Comparison of ENCODE assay signal across 1 cellular context in the genomic region with DNA sequence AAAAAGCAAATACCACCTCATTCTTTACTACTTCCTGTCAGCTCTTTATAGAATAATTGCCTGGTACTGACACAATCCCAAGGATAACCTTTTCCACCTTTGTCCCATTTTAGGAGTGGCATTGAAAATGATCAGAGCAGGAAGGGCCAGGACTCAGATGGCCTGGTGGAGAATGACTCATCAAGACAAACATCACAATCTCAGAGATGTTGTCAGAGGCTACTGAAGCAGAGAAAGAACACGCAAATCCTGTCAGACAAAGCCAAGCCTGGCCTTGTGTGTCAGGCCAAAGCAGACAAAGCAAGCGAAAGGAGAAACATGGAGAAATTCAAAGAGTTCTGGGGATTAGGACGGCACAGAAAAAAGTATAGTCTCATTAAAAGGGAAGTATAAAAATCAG.
TF ChIP-seq lines count a peak whose summit lies in the region.

No MANE protein-coding gene starts in this region.

TF ChIP-seq in HepG2, 621 proteins besides CTCF, POLR2A, EP300 and RAD21 (continues in another document):
- TF ChIP-seq, protein P1, sequence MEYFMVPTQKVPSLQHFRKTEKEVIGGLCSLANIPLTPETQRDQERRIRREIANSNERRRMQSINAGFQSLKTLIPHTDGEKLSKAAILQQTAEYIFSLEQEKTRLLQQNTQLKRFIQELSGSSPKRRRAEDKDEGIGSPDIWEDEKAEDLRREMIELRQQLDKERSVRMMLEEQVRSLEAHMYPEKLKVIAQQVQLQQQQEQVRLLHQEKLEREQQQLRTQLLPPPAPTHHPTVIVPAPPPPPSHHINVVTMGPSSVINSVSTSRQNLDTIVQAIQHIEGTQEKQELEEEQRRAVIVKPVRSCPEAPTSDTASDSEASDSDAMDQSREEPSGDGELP (IDR thresholded peaks at IDR 0.05; ENCODE audit: borderline replicate concordance, low read depth), result peak; percentile 70
- TF ChIP-seq, protein P2, sequence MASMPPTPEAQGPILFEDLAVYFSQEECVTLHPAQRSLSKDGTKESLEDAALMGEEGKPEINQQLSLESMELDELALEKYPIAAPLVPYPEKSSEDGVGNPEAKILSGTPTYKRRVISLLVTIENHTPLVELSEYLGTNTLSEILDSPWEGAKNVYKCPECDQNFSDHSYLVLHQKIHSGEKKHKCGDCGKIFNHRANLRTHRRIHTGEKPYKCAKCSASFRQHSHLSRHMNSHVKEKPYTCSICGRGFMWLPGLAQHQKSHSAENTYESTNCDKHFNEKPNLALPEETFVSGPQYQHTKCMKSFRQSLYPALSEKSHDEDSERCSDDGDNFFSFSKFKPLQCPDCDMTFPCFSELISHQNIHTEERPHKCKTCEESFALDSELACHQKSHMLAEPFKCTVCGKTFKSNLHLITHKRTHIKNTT (CRISPR knock-in tag; IDR thresholded peaks at IDR 0.05), result no peak
- TF ChIP-seq, protein P3, sequence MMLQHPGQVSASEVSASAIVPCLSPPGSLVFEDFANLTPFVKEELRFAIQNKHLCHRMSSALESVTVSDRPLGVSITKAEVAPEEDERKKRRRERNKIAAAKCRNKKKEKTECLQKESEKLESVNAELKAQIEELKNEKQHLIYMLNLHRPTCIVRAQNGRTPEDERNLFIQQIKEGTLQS (CRISPR knock-in tag; IDR thresholded peaks at IDR 0.05), result peak; percentile 99
- TF ChIP-seq KLF13 (CRISPR knock-in tag; IDR thresholded peaks at IDR 0.05), result no peak
- peak; percentile 44 for TF ChIP-seq XRCC5 (optimal IDR thresholded peaks at IDR 0.05; ENCODE audit: low read length)
- TF ChIP-seq, protein P4, sequence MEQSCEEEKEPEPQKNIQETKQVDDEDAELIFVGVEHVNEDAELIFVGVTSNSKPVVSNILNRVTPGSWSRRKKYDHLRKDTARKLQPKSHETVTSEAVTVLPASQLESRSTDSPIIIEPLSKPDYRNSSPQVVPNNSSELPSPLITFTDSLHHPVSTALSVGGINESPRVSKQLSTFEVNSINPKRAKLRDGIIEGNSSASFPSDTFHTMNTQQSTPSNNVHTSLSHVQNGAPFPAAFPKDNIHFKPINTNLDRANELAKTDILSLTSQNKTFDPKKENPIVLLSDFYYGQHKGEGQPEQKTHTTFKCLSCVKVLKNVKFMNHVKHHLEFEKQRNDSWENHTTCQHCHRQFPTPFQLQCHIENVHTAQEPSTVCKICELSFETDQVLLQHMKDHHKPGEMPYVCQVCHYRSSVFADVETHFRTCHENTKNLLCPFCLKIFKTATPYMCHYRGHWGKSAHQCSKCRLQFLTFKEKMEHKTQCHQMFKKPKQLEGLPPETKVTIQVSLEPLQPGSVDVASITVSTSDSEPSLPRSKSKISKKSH (CRISPR knock-in tag; IDR thresholded peaks at IDR 0.05; ENCODE audit: borderline replicate concordance), result no peak
- no peak for TF ChIP-seq ZFP37 (CRISPR knock-in tag; IDR thresholded peaks at IDR 0.05; ENCODE audit: borderline replicate concordance)
- no peak for TF ChIP-seq ZSCAN25 (CRISPR knock-in tag; IDR thresholded peaks at IDR 0.05)
- TF ChIP-seq RORA (CRISPR knock-in tag; IDR thresholded peaks at IDR 0.05), result no peak
- no peak for TF ChIP-seq ZNF382 (CRISPR knock-in tag; IDR thresholded peaks at IDR 0.05; ENCODE audit: borderline replicate concordance)
- no peak for TF ChIP-seq ZNF225 (CRISPR knock-in tag; IDR thresholded peaks at IDR 0.05)
- TF ChIP-seq ZNF768 (CRISPR knock-in tag; IDR thresholded peaks at IDR 0.05), result no peak
- no peak for TF ChIP-seq ZNF839 (CRISPR knock-in tag; IDR thresholded peaks at IDR 0.05; ENCODE audit: borderline replicate concordance)
- TF ChIP-seq EED (CRISPR knock-in tag; IDR thresholded peaks at IDR 0.05), result no peak
- TF ChIP-seq, protein P5, sequence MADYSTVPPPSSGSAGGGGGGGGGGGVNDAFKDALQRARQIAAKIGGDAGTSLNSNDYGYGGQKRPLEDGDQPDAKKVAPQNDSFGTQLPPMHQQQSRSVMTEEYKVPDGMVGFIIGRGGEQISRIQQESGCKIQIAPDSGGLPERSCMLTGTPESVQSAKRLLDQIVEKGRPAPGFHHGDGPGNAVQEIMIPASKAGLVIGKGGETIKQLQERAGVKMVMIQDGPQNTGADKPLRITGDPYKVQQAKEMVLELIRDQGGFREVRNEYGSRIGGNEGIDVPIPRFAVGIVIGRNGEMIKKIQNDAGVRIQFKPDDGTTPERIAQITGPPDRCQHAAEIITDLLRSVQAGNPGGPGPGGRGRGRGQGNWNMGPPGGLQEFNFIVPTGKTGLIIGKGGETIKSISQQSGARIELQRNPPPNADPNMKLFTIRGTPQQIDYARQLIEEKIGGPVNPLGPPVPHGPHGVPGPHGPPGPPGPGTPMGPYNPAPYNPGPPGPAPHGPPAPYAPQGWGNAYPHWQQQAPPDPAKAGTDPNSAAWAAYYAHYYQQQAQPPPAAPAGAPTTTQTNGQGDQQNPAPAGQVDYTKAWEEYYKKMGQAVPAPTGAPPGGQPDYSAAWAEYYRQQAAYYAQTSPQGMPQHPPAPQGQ (CRISPR knock-in tag; IDR thresholded peaks at IDR 0.05; ENCODE audit: borderline replicate concordance), result no peak
- TF ChIP-seq, protein P6, sequence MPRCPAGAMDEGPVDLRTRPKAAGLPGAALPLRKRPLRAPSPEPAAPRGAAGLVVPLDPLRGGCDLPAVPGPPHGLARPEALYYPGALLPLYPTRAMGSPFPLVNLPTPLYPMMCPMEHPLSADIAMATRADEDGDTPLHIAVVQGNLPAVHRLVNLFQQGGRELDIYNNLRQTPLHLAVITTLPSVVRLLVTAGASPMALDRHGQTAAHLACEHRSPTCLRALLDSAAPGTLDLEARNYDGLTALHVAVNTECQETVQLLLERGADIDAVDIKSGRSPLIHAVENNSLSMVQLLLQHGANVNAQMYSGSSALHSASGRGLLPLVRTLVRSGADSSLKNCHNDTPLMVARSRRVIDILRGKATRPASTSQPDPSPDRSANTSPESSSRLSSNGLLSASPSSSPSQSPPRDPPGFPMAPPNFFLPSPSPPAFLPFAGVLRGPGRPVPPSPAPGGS (CRISPR knock-in tag; IDR thresholded peaks at IDR 0.05), result no peak
- no peak for TF ChIP-seq TBL1XR1 (IDR thresholded peaks at IDR 0.05; ENCODE audit: borderline replicate concordance, low read length, partially characterized antibody)
- TF ChIP-seq, protein P7, sequence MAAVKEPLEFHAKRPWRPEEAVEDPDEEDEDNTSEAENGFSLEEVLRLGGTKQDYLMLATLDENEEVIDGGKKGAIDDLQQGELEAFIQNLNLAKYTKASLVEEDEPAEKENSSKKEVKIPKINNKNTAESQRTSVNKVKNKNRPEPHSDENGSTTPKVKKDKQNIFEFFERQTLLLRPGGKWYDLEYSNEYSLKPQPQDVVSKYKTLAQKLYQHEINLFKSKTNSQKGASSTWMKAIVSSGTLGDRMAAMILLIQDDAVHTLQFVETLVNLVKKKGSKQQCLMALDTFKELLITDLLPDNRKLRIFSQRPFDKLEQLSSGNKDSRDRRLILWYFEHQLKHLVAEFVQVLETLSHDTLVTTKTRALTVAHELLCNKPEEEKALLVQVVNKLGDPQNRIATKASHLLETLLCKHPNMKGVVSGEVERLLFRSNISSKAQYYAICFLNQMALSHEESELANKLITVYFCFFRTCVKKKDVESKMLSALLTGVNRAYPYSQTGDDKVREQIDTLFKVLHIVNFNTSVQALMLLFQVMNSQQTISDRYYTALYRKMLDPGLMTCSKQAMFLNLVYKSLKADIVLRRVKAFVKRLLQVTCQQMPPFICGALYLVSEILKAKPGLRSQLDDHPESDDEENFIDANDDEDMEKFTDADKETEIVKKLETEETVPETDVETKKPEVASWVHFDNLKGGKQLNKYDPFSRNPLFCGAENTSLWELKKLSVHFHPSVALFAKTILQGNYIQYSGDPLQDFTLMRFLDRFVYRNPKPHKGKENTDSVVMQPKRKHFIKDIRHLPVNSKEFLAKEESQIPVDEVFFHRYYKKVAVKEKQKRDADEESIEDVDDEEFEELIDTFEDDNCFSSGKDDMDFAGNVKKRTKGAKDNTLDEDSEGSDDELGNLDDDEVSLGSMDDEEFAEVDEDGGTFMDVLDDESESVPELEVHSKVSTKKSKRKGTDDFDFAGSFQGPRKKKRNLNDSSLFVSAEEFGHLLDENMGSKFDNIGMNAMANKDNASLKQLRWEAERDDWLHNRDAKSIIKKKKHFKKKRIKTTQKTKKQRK (IDR thresholded peaks at IDR 0.05; ENCODE audit: low read length), result no peak
- no peak for TF ChIP-seq ARNT2 (CRISPR knock-in tag; IDR thresholded peaks at IDR 0.05; ENCODE audit: low read depth)
- TF ChIP-seq, protein P8, sequence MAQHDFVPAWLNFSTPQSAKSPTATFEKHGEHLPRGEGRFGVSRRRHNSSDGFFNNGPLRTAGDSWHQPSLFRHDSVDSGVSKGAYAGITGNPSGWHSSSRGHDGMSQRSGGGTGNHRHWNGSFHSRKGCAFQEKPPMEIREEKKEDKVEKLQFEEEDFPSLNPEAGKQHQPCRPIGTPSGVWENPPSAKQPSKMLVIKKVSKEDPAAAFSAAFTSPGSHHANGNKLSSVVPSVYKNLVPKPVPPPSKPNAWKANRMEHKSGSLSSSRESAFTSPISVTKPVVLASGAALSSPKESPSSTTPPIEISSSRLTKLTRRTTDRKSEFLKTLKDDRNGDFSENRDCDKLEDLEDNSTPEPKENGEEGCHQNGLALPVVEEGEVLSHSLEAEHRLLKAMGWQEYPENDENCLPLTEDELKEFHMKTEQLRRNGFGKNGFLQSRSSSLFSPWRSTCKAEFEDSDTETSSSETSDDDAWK (CRISPR knock-in tag; IDR thresholded peaks at IDR 0.05), result no peak
- TF ChIP-seq, protein P9, sequence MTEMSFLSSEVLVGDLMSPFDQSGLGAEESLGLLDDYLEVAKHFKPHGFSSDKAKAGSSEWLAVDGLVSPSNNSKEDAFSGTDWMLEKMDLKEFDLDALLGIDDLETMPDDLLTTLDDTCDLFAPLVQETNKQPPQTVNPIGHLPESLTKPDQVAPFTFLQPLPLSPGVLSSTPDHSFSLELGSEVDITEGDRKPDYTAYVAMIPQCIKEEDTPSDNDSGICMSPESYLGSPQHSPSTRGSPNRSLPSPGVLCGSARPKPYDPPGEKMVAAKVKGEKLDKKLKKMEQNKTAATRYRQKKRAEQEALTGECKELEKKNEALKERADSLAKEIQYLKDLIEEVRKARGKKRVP (CRISPR knock-in tag; IDR thresholded peaks at IDR 0.05), result peak in 1 of 2 experiments; percentile 73; a peak in 1 of 4 replicates
- peak; percentile 32; the same call in 1 of the 2 replicates for TF ChIP-seq ATF1 (CRISPR knock-in tag; IDR thresholded peaks at IDR 0.05)
- TF ChIP-seq, protein P10, sequence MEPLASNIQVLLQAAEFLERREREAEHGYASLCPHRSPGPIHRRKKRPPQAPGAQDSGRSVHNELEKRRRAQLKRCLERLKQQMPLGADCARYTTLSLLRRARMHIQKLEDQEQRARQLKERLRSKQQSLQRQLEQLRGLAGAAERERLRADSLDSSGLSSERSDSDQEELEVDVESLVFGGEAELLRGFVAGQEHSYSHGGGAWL (CRISPR knock-in tag; IDR thresholded peaks at IDR 0.05), result no peak
- TF ChIP-seq ZNF816 (CRISPR knock-in tag; IDR thresholded peaks at IDR 0.05; ENCODE audit: borderline replicate concordance), result no peak
- TF ChIP-seq, protein P11, sequence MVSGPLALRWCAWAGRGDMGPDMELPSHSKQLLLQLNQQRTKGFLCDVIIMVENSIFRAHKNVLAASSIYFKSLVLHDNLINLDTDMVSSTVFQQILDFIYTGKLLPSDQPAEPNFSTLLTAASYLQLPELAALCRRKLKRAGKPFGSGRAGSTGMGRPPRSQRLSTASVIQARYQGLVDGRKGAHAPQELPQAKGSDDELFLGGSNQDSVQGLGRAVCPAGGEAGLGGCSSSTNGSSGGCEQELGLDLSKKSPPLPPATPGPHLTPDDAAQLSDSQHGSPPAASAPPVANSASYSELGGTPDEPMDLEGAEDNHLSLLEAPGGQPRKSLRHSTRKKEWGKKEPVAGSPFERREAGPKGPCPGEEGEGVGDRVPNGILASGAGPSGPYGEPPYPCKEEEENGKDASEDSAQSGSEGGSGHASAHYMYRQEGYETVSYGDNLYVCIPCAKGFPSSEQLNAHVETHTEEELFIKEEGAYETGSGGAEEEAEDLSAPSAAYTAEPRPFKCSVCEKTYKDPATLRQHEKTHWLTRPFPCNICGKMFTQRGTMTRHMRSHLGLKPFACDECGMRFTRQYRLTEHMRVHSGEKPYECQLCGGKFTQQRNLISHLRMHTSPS (CRISPR knock-in tag; IDR thresholded peaks at IDR 0.05; ENCODE audit: low read depth), result peak; percentile 40; the same call in 1 of the 2 replicates
- TF ChIP-seq HNF4A (CRISPR knock-in tag; IDR thresholded peaks at IDR 0.05), result peak; percentile 70
- TF ChIP-seq ZNF589 (CRISPR knock-in tag; conservative IDR thresholded peaks at IDR 0.05), result no peak
- TF ChIP-seq PHB2 (IDR thresholded peaks at IDR 0.05; ENCODE audit: partially characterized antibody), result no peak
- TF ChIP-seq ZNF235 (CRISPR knock-in tag; IDR thresholded peaks at IDR 0.05; ENCODE audit: borderline replicate concordance), result no peak
- TF ChIP-seq JUND (CRISPR knock-in tag; IDR thresholded peaks at IDR 0.05), result peak; percentile 99
- TF ChIP-seq, protein P12, sequence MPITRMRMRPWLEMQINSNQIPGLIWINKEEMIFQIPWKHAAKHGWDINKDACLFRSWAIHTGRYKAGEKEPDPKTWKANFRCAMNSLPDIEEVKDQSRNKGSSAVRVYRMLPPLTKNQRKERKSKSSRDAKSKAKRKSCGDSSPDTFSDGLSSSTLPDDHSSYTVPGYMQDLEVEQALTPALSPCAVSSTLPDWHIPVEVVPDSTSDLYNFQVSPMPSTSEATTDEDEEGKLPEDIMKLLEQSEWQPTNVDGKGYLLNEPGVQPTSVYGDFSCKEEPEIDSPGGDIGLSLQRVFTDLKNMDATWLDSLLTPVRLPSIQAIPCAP (CRISPR knock-in tag; IDR thresholded peaks at IDR 0.05; ENCODE audit: low read depth), result no peak
- no peak for TF ChIP-seq ZNF383 (CRISPR knock-in tag; IDR thresholded peaks at IDR 0.05; ENCODE audit: borderline replicate concordance)
- TF ChIP-seq, protein P13, sequence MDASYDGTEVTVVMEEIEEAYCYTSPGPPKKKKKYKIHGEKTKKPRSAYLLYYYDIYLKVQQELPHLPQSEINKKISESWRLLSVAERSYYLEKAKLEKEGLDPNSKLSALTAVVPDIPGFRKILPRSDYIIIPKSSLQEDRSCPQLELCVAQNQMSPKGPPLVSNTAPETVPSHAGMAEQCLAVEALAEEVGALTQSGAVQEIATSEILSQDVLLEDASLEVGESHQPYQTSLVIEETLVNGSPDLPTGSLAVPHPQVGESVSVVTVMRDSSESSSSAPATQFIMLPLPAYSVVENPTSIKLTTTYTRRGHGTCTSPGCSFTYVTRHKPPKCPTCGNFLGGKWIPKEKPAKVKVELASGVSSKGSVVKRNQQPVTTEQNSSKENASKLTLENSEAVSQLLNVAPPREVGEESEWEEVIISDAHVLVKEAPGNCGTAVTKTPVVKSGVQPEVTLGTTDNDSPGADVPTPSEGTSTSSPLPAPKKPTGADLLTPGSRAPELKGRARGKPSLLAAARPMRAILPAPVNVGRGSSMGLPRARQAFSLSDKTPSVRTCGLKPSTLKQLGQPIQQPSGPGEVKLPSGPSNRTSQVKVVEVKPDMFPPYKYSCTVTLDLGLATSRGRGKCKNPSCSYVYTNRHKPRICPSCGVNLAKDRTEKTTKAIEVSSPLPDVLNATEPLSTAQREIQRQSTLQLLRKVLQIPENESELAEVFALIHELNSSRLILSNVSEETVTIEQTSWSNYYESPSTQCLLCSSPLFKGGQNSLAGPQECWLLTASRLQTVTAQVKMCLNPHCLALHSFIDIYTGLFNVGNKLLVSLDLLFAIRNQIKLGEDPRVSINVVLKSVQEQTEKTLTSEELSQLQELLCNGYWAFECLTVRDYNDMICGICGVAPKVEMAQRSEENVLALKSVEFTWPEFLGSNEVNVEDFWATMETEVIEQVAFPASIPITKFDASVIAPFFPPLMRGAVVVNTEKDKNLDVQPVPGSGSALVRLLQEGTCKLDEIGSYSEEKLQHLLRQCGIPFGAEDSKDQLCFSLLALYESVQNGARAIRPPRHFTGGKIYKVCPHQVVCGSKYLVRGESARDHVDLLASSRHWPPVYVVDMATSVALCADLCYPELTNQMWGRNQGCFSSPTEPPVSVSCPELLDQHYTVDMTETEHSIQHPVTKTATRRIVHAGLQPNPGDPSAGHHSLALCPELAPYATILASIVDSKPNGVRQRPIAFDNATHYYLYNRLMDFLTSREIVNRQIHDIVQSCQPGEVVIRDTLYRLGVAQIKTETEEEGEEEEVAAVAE (CRISPR knock-in tag; IDR thresholded peaks at IDR 0.05; ENCODE audit: borderline replicate concordance), result peak; percentile 30; the same call in 1 of the 2 replicates
- no peak for TF ChIP-seq ZNF746 (CRISPR knock-in tag; IDR thresholded peaks at IDR 0.05)
- no peak for TF ChIP-seq TMF1 (CRISPR knock-in tag; IDR thresholded peaks at IDR 0.05; ENCODE audit: low read depth)
